21 cellular contexts compared by ENCODE assay signal in the genomic region with DNA sequence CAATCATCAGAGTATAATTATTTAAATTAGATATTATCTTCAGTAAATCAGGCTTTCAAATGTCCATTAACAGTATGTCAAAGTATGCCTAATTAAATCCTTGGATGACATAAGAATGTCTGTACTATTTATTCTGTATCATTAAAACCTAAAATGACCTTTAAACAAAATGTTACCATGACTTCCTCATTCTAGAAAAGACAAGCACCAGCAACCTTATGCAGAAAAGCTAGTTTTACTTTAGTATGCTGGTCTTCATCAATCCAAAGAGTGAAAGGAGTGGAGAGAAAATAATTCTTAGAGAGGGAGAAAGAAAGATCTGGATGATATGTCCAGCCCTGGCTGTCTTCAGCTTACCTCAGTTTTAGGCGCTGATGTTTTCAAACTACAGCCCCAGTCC.
"Had no signal": no experiment of that assay in that cellular context is flagged by ENCODE, and none has a peak within 500 bp of the region (broad histone marks: within the 10 kb centered on the region; RNA-seq: fewer than 3 reads in every experiment).

No MANE protein-coding gene starts in this region.

- H3K27ac Mint-ChIP-seq: immature natural killer cell; naive thymus-derived CD4-positive, alpha-beta T cell had no signal

- H3K36me3 Mint-ChIP-seq: immature natural killer cell had no signal

- H3K4me3 ChIP-seq: coronary artery, dorsolateral prefrontal cortex, esophagus muscularis mucosa, gastroesophageal sphincter, heart left ventricle, hepatocyte, left ventricle myocardium inferior, lower lobe of right lung had no signal

- H3K4me3 Mint-ChIP-seq: immature natural killer cell; naive thymus-derived CD4-positive, alpha-beta T cell had no signal

- DNase-seq: dermis blood vessel endothelial cell; dorsolateral prefrontal cortex; effector CD4-positive, alpha-beta T cell; effector memory CD4-positive, alpha-beta T cell; foreskin keratinocyte; heart left ventricle; hypothalamus; immature natural killer cell; islet precursor cell; kidney; kidney glomerular epithelial cell; left colon; left ventricle myocardium inferior; lower lobe of right lung; mesenchymal stem cell; midbrain; naive thymus-derived CD4-positive, alpha-beta T cell had no signal

- H3K4me1 ChIP-seq: foreskin keratinocyte, gastroesophageal sphincter, left ventricle myocardium inferior, lower lobe of right lung had no signal

- H3K4me2 ChIP-seq: hepatocyte had no signal

- H3K79me2 ChIP-seq: hepatocyte had no signal

- H3K27me3 ChIP-seq: dorsolateral prefrontal cortex, esophagus muscularis mucosa, gastroesophageal sphincter, heart left ventricle, hepatocyte had no signal

- H3K4me1 Mint-ChIP-seq: immature natural killer cell; naive thymus-derived CD4-positive, alpha-beta T cell had no signal

- H3K27ac ChIP-seq: coronary artery, dorsolateral prefrontal cortex, esophagus muscularis mucosa, foreskin keratinocyte, gastroesophageal sphincter, heart left ventricle, hepatocyte, left ventricle myocardium inferior, lower lobe of right lung had no signal

- ATAC-seq: foreskin keratinocyte; gastroesophageal sphincter; heart left ventricle; left colon; lower lobe of right lung; naive thymus-derived CD4-positive, alpha-beta T cell had no signal

- H2AFZ ChIP-seq: hepatocyte had no signal
